ENCODE assay signal across 26 cellular contexts in genomic region chr4:68180858-68181531, GRCh38. TPM values are rescaled to one million over a fixed set of nuclear protein-coding genes. Genes with fewer than 3 reads are reported as not detected.
A peak's percentile ranks its signal among the peaks of the same experiment; 100 is the strongest.
DNase-seq lines count a peak whose midpoint lies in the region; ATAC-seq and TF ChIP-seq lines count a peak whose summit lies in the region.
"Had no signal": no experiment of that assay in that cellular context is flagged by ENCODE, and none has a peak within 500 bp of the region (broad histone marks: within the 10 kb centered on the region; RNA-seq: fewer than 3 reads in every experiment).

No MANE protein-coding gene starts in this region.

- no peak overlapping the region for H3K4me3 ChIP-seq in kidney epithelial cell (ENCODE audit: low read depth, low read length)
- H3K4me3 ChIP-seq: coronary artery, pancreas, Peyer's patch had no signal

- peak overlapping the region; percentile 25 for H3K27ac Mint-ChIP-seq in dendritic cell treated with granulocyte-macrophage colony-stimulating factor and Interleukin-4, amounts not matched to agents 40 ng/mL and 50 ng/mL, for 4 days
- H3K27ac Mint-ChIP-seq: activated CD4-positive, alpha-beta T cell treated with anti-CD3 and anti-CD28 coated beads, Interleukin-2, amount 10 ng/mL, durations not matched to agents 24 days and 14 days; H9; naive B cell had no signal

- H3K9me3 Mint-ChIP-seq in dendritic cell treated with granulocyte-macrophage colony-stimulating factor and Interleukin-4, amounts not matched to agents 40 ng/mL and 50 ng/mL, for 4 days: no peaks in the 10 kb centered on the region
- H3K9me3 Mint-ChIP-seq: activated CD4-positive, alpha-beta T cell treated with anti-CD3 and anti-CD28 coated beads, Interleukin-2, amount 10 ng/mL, durations not matched to agents 24 days and 14 days; H9; naive B cell had no signal

- DNase-seq in Daoy (ENCODE audit: low read depth) (peak; percentile 1), NCI-H226 (peak; percentile 63), kidney epithelial cell (ENCODE audit: low read depth) (peak; percentile 50), SW 1271 (lab: John Stamatoyannopoulos, UW) (no peak), cerebellum (ENCODE audit: low spot score) (no peak), pons (ENCODE audit: low spot score) (no peak)
- DNase-seq: activated CD4-positive, alpha-beta T cell treated with anti-CD3 and anti-CD28 coated beads, Interleukin-2, amount 10 ng/mL, durations not matched to agents 24 days and 14 days; activated gamma-delta T cell treated with Interleukin-2 at 50 U/mL for 16 hours; anterior cingulate cortex; EL; H9; head of caudate nucleus; KG1; naive B cell; NCI-H2171 treated with DMSO at 0.1 percent for 48 hours; NCI-H774; pancreas; Peyer's patch; SK-N-SH; stimulated activated CD4-positive, alpha-beta T cell treated with anti-CD3 and anti-CD28 coated beads, Interleukin-4, amount 100 ng/mL, for 1 hour had no signal

- no peaks in the 10 kb centered on the region for H3K27me3 Mint-ChIP-seq in dendritic cell treated with granulocyte-macrophage colony-stimulating factor and Interleukin-4, amounts not matched to agents 40 ng/mL and 50 ng/mL, for 4 days

- no peaks in the 10 kb centered on the region for H3K36me3 Mint-ChIP-seq in dendritic cell treated with granulocyte-macrophage colony-stimulating factor and Interleukin-4, amounts not matched to agents 40 ng/mL and 50 ng/mL, for 4 days (ENCODE audit: low read depth)
- H3K36me3 Mint-ChIP-seq: naive B cell had no signal

- ATAC-seq in HG02870 (IDR thresholded peaks at IDR 0.05; ENCODE audit: unreplicated experiment): no peak
- ATAC-seq: pancreas had no signal

- no peak for TF ChIP-seq CTCF in kidney epithelial cell (IDR thresholded peaks at IDR 0.05; ENCODE audit: insufficient read depth, low read length, poor library complexity, severe bottlenecking)

- H3K36me3 ChIP-seq in kidney epithelial cell (ENCODE audit: control insufficient read depth, insufficient read depth, low read length): no peaks in the 10 kb centered on the region
- H3K36me3 ChIP-seq: pancreas, Peyer's patch had no signal

- intact Hi-C loops in dendritic cell treated with granulocyte-macrophage colony-stimulating factor and Interleukin-4, amounts not matched to agents 40 ng/mL and 50 ng/mL, for 4 days (cut with micrococcal nuclease): no loop called here

- H3K4me3 Mint-ChIP-seq in dendritic cell treated with granulocyte-macrophage colony-stimulating factor and Interleukin-4, amounts not matched to agents 40 ng/mL and 50 ng/mL, for 4 days: no peak overlapping the region
- H3K4me3 Mint-ChIP-seq: activated CD4-positive, alpha-beta T cell treated with anti-CD3 and anti-CD28 coated beads, Interleukin-2, amount 10 ng/mL, durations not matched to agents 24 days and 14 days; H9; naive B cell had no signal

- H3K4me1 Mint-ChIP-seq in dendritic cell treated with granulocyte-macrophage colony-stimulating factor and Interleukin-4, amounts not matched to agents 40 ng/mL and 50 ng/mL, for 4 days (ENCODE audit: low read depth): peaks cover 5% of the 10 kb centered on the region
- H3K4me1 Mint-ChIP-seq: activated CD4-positive, alpha-beta T cell treated with anti-CD3 and anti-CD28 coated beads, Interleukin-2, amount 10 ng/mL, durations not matched to agents 24 days and 14 days; H9; naive B cell had no signal

- H3K27me3 ChIP-seq in kidney epithelial cell (ENCODE audit: control insufficient read depth, insufficient read depth, low read length): no peaks in the 10 kb centered on the region
- H3K27me3 ChIP-seq: pancreas, Peyer's patch had no signal

RNA-seq across cellular contexts. Expression of gene TMPRSS11F, which starts 51.3 kb away (rescaled TPM):
- 0.51 and 0.69 TPM in 2 replicates for total RNA-seq in Daoy (2014; rRNA removed; shearing (Covaris generic))
- total RNA-seq in kidney epithelial cell: not detected in 2 replicates
- total RNA-seq in cerebellum: not detected
- total RNA-seq: activated CD4-positive, alpha-beta T cell treated with anti-CD3 and anti-CD28 coated beads, Interleukin-2, amount 10 ng/mL, durations not matched to agents 24 days and 14 days; endothelial cell of umbilical vein; H9; lung microvascular endothelial cell; pancreas; Peyer's patch; skeletal muscle tissue had no signal

Comparison
In these comparisons a context has a peak if more than half of its experiments do, and no peak if none do; other contexts are left out.
1. DNase-seq: peak in Daoy (single experiment), NCI-H226 (single experiment) and kidney epithelial cell (single experiment); none in SW 1271 (0 of 2), cerebellum (single experiment) and pons (single experiment).